8 cellular contexts compared by ENCODE assay signal in the genomic region with DNA sequence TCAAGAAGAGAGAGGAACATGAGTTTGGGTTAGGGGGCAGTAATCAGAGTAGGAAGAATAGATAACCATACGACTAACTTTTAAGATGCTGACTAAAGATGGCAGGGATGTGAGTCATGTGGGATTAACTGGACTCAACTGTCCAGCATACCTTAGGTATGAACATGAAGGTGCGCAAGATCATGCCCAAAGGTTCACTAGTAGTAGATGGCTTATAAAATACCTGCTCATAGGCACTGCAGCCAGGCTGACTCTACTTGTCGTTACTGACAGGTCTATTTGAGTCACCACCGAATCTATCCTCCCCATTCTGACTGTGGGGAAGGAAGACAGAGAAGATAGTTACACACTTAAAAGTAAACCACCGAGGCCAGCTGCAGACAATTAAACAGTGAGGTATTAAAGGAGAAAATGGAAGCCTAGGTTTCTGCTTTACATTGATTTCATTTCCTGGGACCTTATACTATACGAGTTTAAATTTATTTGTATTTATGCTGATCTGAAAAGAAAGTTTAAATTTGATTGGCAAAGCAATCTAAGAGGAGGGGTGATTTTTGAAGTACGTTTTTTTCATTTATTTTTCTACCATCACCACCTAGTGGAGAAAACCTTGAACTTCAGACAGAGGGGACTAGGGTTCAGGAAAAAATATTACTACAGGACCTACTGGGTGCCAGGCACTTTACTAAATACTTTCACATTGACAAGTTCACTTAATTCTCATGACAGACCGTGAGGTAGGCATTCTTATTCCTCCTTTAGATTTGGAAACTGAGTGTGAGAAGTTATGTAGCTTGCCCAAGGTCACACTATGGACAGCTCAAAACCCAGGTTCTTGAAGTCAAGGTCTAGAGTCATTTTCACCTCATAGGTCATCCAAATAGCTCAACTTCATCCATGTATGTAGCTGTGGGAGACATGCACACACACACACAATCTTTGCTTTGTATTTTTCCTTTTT.
DNase-seq lines count a peak whose midpoint lies in the region; TF ChIP-seq lines count a peak whose summit lies in the region.

No MANE protein-coding gene starts in this region.

- peaks cover 25% of the 10 kb centered on the region for H3K4me1 Mint-ChIP-seq in activated T-cell treated with anti-CD3 and anti-CD28 coated beads, Interleukin-2, amount 50 U/mL, for 24 hours (ENCODE audit: low read depth)
- peaks cover 21% of the 10 kb centered on the region for H3K4me1 Mint-ChIP-seq in stimulated activated naive CD8-positive, alpha-beta T cell treated with anti-CD3 and anti-CD28 coated beads, Interleukin-15, Interleukin-2, amounts not matched to agents 100 ng/mL and 50 ng/mL, for 24 hours (ENCODE audit: low read depth)

- peak overlapping the region; percentile 60 for H3K4me3 Mint-ChIP-seq in activated T-cell treated with anti-CD3 and anti-CD28 coated beads, Interleukin-2, amount 50 U/mL, for 24 hours
- H3K4me3 Mint-ChIP-seq in stimulated activated naive CD8-positive, alpha-beta T cell treated with anti-CD3 and anti-CD28 coated beads, Interleukin-15, Interleukin-2, amounts not matched to agents 100 ng/mL and 50 ng/mL, for 24 hours = peak overlapping the region; percentile 66

- H3K9me3 Mint-ChIP-seq in activated T-cell treated with anti-CD3 and anti-CD28 coated beads, Interleukin-2, amount 50 U/mL, for 24 hours = no peaks in the 10 kb centered on the region
- H3K9me3 Mint-ChIP-seq in stimulated activated naive CD8-positive, alpha-beta T cell treated with anti-CD3 and anti-CD28 coated beads, Interleukin-15, Interleukin-2, amounts not matched to agents 100 ng/mL and 50 ng/mL, for 24 hours = no peaks in the 10 kb centered on the region

- peaks cover under 1% of the 10 kb centered on the region for H3K36me3 Mint-ChIP-seq in activated T-cell treated with anti-CD3 and anti-CD28 coated beads, Interleukin-2, amount 50 U/mL, for 24 hours (ENCODE audit: low read depth)
- H3K36me3 Mint-ChIP-seq in stimulated activated naive CD8-positive, alpha-beta T cell treated with anti-CD3 and anti-CD28 coated beads, Interleukin-15, Interleukin-2, amounts not matched to agents 100 ng/mL and 50 ng/mL, for 24 hours (ENCODE audit: low read depth) = no peaks in the 10 kb centered on the region

- H3K4me3 ChIP-seq in epithelial cell of esophagus (ENCODE audit: low read length) = no peak overlapping the region

- H3K27me3 Mint-ChIP-seq in activated T-cell treated with anti-CD3 and anti-CD28 coated beads, Interleukin-2, amount 50 U/mL, for 24 hours = peaks cover 5% of the 10 kb centered on the region
- peaks cover 3% of the 10 kb centered on the region for H3K27me3 Mint-ChIP-seq in stimulated activated naive CD8-positive, alpha-beta T cell treated with anti-CD3 and anti-CD28 coated beads, Interleukin-15, Interleukin-2, amounts not matched to agents 100 ng/mL and 50 ng/mL, for 24 hours

- DNase-seq in activated T-cell treated with anti-CD3 and anti-CD28 coated beads, Interleukin-2, amount 50 U/mL, for 24 hours = no peak
- DNase-seq in activated T-cell treated with anti-CD3 and anti-CD28 coated beads for 4 hours (no peak), SKM-1 (lab: John Stamatoyannopoulos, UW; ENCODE audit: unreplicated experiment) (peak; percentile 20), epithelial cell of esophagus (ENCODE audit: low read depth) (peak; percentile 63), NOMO-1 treated with DMSO at 0.1 percent for 48 hours (lab: John Stamatoyannopoulos, UW; ENCODE audit: unreplicated experiment) (no peak), NCI-H524 (lab: John Stamatoyannopoulos, UW) (no peak), cortex of kidney (lab: John Stamatoyannopoulos, UW) (no peak)

- peak; percentile 24 for TF ChIP-seq CTCF in epithelial cell of esophagus (IDR thresholded peaks at IDR 0.05; ENCODE audit: insufficient read depth, low read depth, low read length, missing control alignments)

- H3K27ac Mint-ChIP-seq in activated T-cell treated with anti-CD3 and anti-CD28 coated beads, Interleukin-2, amount 50 U/mL, for 24 hours = no peak overlapping the region
- peak overlapping the region; percentile 14 for H3K27ac Mint-ChIP-seq in stimulated activated naive CD8-positive, alpha-beta T cell treated with anti-CD3 and anti-CD28 coated beads, Interleukin-15, Interleukin-2, amounts not matched to agents 100 ng/mL and 50 ng/mL, for 24 hours

Comparison
In these comparisons a context has a peak if more than half of its experiments do, and no peak if none do; other contexts are left out.
1. DNase-seq: peak in SKM-1 (single experiment) and epithelial cell of esophagus (single experiment); none in activated T-cell treated with anti-CD3 and anti-CD28 coated beads, Interleukin-2, amount 50 U/mL, for 24 hours (single experiment), activated T-cell treated with anti-CD3 and anti-CD28 coated beads for 4 hours (single experiment), NOMO-1 treated with DMSO at 0.1 percent for 48 hours (single experiment), NCI-H524 (0 of 2) and cortex of kidney (single experiment).